In the genomic region with DNA sequence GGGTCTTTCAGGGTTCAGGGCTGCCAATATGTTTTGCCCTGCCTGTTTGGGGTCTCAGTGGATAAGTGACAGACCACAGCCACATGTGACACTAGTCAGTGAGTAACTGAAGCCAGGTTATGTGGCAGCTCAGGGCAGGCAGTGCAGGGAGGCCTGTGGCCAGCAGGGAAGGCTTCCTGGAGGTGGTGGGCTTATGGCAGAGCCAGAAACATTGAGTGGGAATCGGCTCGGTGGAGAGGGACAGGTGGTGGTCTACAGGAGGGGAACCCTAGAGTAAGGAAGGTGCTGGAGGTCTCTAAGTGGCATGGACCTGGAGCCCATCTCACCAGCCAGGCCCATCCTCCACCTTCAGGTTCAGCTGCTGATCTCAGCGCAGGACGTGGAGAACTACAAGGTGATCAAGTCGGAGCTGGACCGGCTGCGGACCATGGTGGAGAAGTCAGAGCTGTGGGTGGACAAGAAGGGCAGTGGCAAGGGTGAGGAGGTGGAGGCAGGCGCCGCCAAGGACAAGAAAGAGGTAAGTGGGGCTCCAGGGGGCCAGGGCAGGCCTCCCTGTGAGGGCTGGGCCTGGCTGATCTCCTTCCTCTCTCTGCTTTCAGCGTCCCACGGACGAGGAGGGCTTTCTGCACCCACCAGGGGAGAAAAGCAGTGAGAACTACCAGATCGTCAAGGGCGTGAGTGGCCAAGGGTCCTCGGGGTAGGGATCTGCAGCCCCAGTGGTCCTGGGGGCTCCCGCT, we compare ENCODE assay signal across 15 cellular contexts. TPM values are rescaled to one million over a fixed set of nuclear protein-coding genes. Genes with fewer than 3 reads are reported as not detected.
A peak's percentile ranks its signal among the peaks of the same experiment; 100 is the strongest.
DNase-seq lines count a peak whose midpoint lies in the region; ATAC-seq, FAIRE-seq and TF ChIP-seq lines count a peak whose summit lies in the region.
"Had no signal": no experiment of that assay in that cellular context is flagged by ENCODE, and none has a peak within 500 bp of the region (broad histone marks: within the 10 kb centered on the region; RNA-seq: fewer than 3 reads in every experiment).

No MANE protein-coding gene starts in this region.

- H3K9me3 ChIP-seq in AG04450 (ENCODE audit: control insufficient read depth, insufficient read depth, low read length) (no peaks in the 10 kb centered on the region), PC-3 (ENCODE audit: low read length) (no peaks in the 10 kb centered on the region), neuronal stem cell (replicated peaks in 1 of 2; ENCODE audit: control insufficient read depth in 2 of 2, insufficient read depth in 1 of 2, low read depth in 1 of 2, low read length in 2 of 2) (no peaks in the 10 kb centered on the region), MG63 (no peaks in the 10 kb centered on the region)

- BruUV-seq in PC-3 (replicated peaks; lab: Mats Ljungman, UMichigan) = no TSS peak

- no peak overlapping the region for H2BK15ac ChIP-seq in neuronal stem cell (ENCODE audit: low read length)

- DNase-seq in AG04450 (ENCODE audit: low read depth, low spot score) (no peak), PC-3 (no peak), endothelial cell (ENCODE audit: low spot score) (no peak), neuronal stem cell (ENCODE audit: low spot score) (no peak), GM12892 (ENCODE audit: insufficient read length) (no peak), MG63 (no peak)
- DNase-seq in central memory CD4-positive, alpha-beta T cell = no peak
- DNase-seq: AML-193, NCI-H1105 treated with DMSO at 0.1 percent for 48 hours, NCI-H187 treated with DMSO at 0.1 percent for 48 hours, NCI-H446 treated with DMSO at 0.1 percent for 48 hours, NCI-H748 treated with DMSO at 0.1 percent for 48 hours, Right ventricle myocardium superior had no signal

- no peak for TF ChIP-seq CTCF in AG04450 (IDR thresholded peaks at IDR 0.05; ENCODE audit: low read depth, low read length)
- no peak for TF ChIP-seq CTCF in PC-3 (conservative IDR thresholded peaks at IDR 0.05; ENCODE audit: low read depth, low read length)
- no peak for TF ChIP-seq CTCF in endothelial cell (IDR thresholded peaks at IDR 0.05; ENCODE audit: unreplicated experiment)

- H3K4me3 Mint-ChIP-seq in endothelial cell (ENCODE audit: unreplicated experiment) = peak overlapping the region; percentile 74
- H3K4me3 Mint-ChIP-seq: CD4-positive, alpha-beta memory T cell had no signal

- H4K91ac ChIP-seq in neuronal stem cell (ENCODE audit: low read depth, low read length, poor library complexity) = no peak overlapping the region

- no peaks in the 10 kb centered on the region for H3K27me3 ChIP-seq in AG04450 (ENCODE audit: control insufficient read depth, insufficient read depth, low read length)
- no peaks in the 10 kb centered on the region for H3K27me3 ChIP-seq in PC-3 (ENCODE audit: low read length)
- no peaks in the 10 kb centered on the region for H3K27me3 ChIP-seq in neuronal stem cell (ENCODE audit: control insufficient read depth in 3 of 3, insufficient read depth in 3 of 3, low read depth in 1 of 3, low read length in 3 of 3)
- H3K27me3 ChIP-seq in MG63 = no peaks in the 10 kb centered on the region

- H3K4me3 ChIP-seq in AG04450 (ENCODE audit: low read depth, low read length) = no peak overlapping the region
- no peak overlapping the region for H3K4me3 ChIP-seq in PC-3 (ENCODE audit: low read length)
- H3K4me3 ChIP-seq in neuronal stem cell (ENCODE audit: low read length in 2 of 2) = peak overlapping the region in 1 of 2 donors; percentile 31
- H3K4me3 ChIP-seq in MG63 = no peak overlapping the region

- intact Hi-C loops in PC-3 (cut with micrococcal nuclease) = no loop called here

- no peaks in the 10 kb centered on the region for H3K79me1 ChIP-seq in neuronal stem cell (ENCODE audit: low read depth, low read length)

- H3K23ac ChIP-seq in neuronal stem cell (ENCODE audit: low read depth, low read length, poor library complexity) = peak overlapping the region; percentile 83

- CTCF ChIA-PET in AG04450 (lab: Charles Lee) = interaction anchor here (1.1 kb wide), 1 partner anchor 25 kb away, joined by 3 read pairs; no protein-coding TSS in a partner anchor
- CTCF ChIA-PET in PC-3 (lab: Charles Lee) = no interaction called here

- no peak overlapping the region for H2BK12ac ChIP-seq in neuronal stem cell (ENCODE audit: low read length)

- ATAC-seq in PC-3 = no peak
- ATAC-seq: Panc1 had no signal

- H4K8ac ChIP-seq in neuronal stem cell (ENCODE audit: low read depth, low read length) = no peak overlapping the region

- no peak overlapping the region for H2AFZ ChIP-seq in PC-3 (ENCODE audit: low read length)
- H2AFZ ChIP-seq in neuronal stem cell (ENCODE audit: low read length) = no peak overlapping the region

- TF ChIP-seq POLR2A in GM12892 (IDR thresholded peaks at IDR 0.05; ENCODE audit: low read depth, low read length) = no peak

- H3K27ac ChIP-seq in AG04450 (ENCODE audit: low read depth, low read length) (peak overlapping the region; percentile 39), PC-3 (ENCODE audit: low read length) (peak overlapping the region; percentile 73), neuronal stem cell (replicated peaks; ENCODE audit: low read length) (no peak overlapping the region)

- no peaks in the 10 kb centered on the region for H3K79me2 ChIP-seq in PC-3 (ENCODE audit: low read length)

- H3K4me1 ChIP-seq in PC-3 (ENCODE audit: insufficient read depth, low read length) = peaks cover 21% of the 10 kb centered on the region
- H3K4me1 ChIP-seq in neuronal stem cell (ENCODE audit: control insufficient read depth in 2 of 2, insufficient read depth in 1 of 2, low read depth in 1 of 2, low read length in 2 of 2) = peaks cover 12 to 16% of the 10 kb centered on the region in 2 donors

- H3K18ac ChIP-seq in neuronal stem cell (ENCODE audit: low read length) = peak overlapping the region; percentile 58

- H3K4me2 ChIP-seq in PC-3 (ENCODE audit: low read length) = no peak overlapping the region
- H3K4me2 ChIP-seq in neuronal stem cell (ENCODE audit: insufficient read depth, low read length, poor library complexity, severe bottlenecking) = no peak overlapping the region

- no peak overlapping the region for H3K4ac ChIP-seq in neuronal stem cell (ENCODE audit: low read length)

- H2BK5ac ChIP-seq in neuronal stem cell (ENCODE audit: low read length) = peak overlapping the region; percentile 34

- no peaks in the 10 kb centered on the region for H3K9me3 Mint-ChIP-seq in endothelial cell (ENCODE audit: unreplicated experiment)
- H3K9me3 Mint-ChIP-seq: CD4-positive, alpha-beta memory T cell had no signal

- peaks cover 56% of the 10 kb centered on the region for H3K36me3 Mint-ChIP-seq in endothelial cell (ENCODE audit: low read depth, unreplicated experiment)

- H4K20me1 ChIP-seq in PC-3 (ENCODE audit: low read length) = no peaks in the 10 kb centered on the region

- H3K9me2 ChIP-seq in PC-3 (replicated peaks; ENCODE audit: low read length) = no peaks in the 10 kb centered on the region

- POLR2A ChIA-PET in AG04450 (lab: Yijun Ruan, JAX) = no interaction called here
- POLR2A ChIA-PET in PC-3 (lab: Charles Lee; ENCODE audit: unreplicated experiment) = no interaction called here

- no peak overlapping the region for H2AK5ac ChIP-seq in neuronal stem cell (ENCODE audit: low read depth, low read length)

- no peak for FAIRE-seq in GM12892 (lab: Jason Lieb, UNC)

- H2BK120ac ChIP-seq in neuronal stem cell (ENCODE audit: low read depth, low read length) = no peak overlapping the region

- no peak overlapping the region for H3K27ac Mint-ChIP-seq in endothelial cell (ENCODE audit: unreplicated experiment)

- H3K14ac ChIP-seq in neuronal stem cell (ENCODE audit: low read length) = no peak overlapping the region

- H3K36me3 ChIP-seq in PC-3 (ENCODE audit: low read depth, low read length) = peaks cover 31% of the 10 kb centered on the region
- H3K36me3 ChIP-seq in neuronal stem cell (replicated peaks in 1 of 2; ENCODE audit: control insufficient read depth in 2 of 2, insufficient read depth in 2 of 2, low read length in 2 of 2) = no peaks in the 10 kb centered on the region
- peaks cover 18% of the 10 kb centered on the region for H3K36me3 ChIP-seq in MG63

- peaks cover 10% of the 10 kb centered on the region for H3K27me3 Mint-ChIP-seq in endothelial cell (ENCODE audit: unreplicated experiment)
- H3K27me3 Mint-ChIP-seq: CD4-positive, alpha-beta memory T cell had no signal

- no CpG with 5 or more reads among the region's 16 CpGs for WGBS in neuronal stem cell (ENCODE audit: extremely low coverage in 2 of 2, insufficient read length in 2 of 2, insufficient replicate concordance in 1 of 2), 2 donors

- no peaks in the 10 kb centered on the region for H3K4me1 Mint-ChIP-seq in endothelial cell (ENCODE audit: unreplicated experiment)

- H3K9ac ChIP-seq in PC-3 (ENCODE audit: low read length) = 0 out of 2 replicates have a peak overlapping the region, but pooled peaks have one; percentile 28
- peak overlapping the region; percentile 24 for H3K9ac ChIP-seq in neuronal stem cell (ENCODE audit: low read depth, low read length, poor library complexity)

- H3F3A ChIP-seq in PC-3 (ENCODE audit: low read length, unreplicated experiment) = peaks cover 3% of the 10 kb centered on the region

RNA-seq across cellular contexts. Expression of gene UQCC2, which starts 34.9 kb away (rescaled TPM):
- 67.9 and 84.1 TPM in 2 replicates for polyA plus RNA-seq in AG04450 (2011; rRNA removed)
- 15.2 and 23.4 TPM in 2 replicates for polyA minus RNA-seq in AG04450 (2011; rRNA and poly(A)+ RNA removed)
- total RNA-seq in PC-3 (2014; rRNA removed) = 70.0 and 107 TPM in 2 replicates
- total RNA-seq in endothelial cell (ENCODE audit: unreplicated experiment) = 54.9 TPM
- polyA plus RNA-seq in neuronal stem cell (2013, experiment 1 of 2) = 222 TPM
- 222 TPM for polyA plus RNA-seq in neuronal stem cell (2013, experiment 2 of 2)
- 168 TPM for polyA plus RNA-seq in GM12892 (2012; ENCODE audit: missing spikeins)
- 10.8 and 36.4 TPM in 2 replicates for total RNA-seq in MG63 (2014; rRNA removed; shearing (Covaris generic); ENCODE audit: low replicate concordance)

RNA-seq across cellular contexts. Expression of gene ITPR3, which starts 55.5 kb away (rescaled TPM):
- 4.4 and 4.8 TPM in 2 replicates for polyA plus RNA-seq in AG04450 (2011; rRNA removed)
- 7.4 and 9.6 TPM in 2 replicates for polyA minus RNA-seq in AG04450 (2011; rRNA and poly(A)+ RNA removed)
- total RNA-seq in PC-3 (2014; rRNA removed) (41.8 and 50.6 TPM in 2 replicates), endothelial cell (ENCODE audit: unreplicated experiment) (124 TPM)
- polyA plus RNA-seq in neuronal stem cell (2013, experiment 1 of 2) = 1.4 TPM
- 1.4 TPM for polyA plus RNA-seq in neuronal stem cell (2013, experiment 2 of 2)
- 12.7 TPM for polyA plus RNA-seq in GM12892 (2012; ENCODE audit: missing spikeins)
- 7.1 and 14.5 TPM in 2 replicates for total RNA-seq in MG63 (2014; rRNA removed; shearing (Covaris generic); ENCODE audit: low replicate concordance)
